ENCODE assay signal across 12 cellular contexts in genomic region chr2:224976629-224977525, GRCh38.
A peak's percentile ranks its signal among the peaks of the same experiment; 100 is the strongest.
DNase-seq lines count a peak whose midpoint lies in the region; ATAC-seq and TF ChIP-seq lines count a peak whose summit lies in the region.
"Had no signal": no experiment of that assay in that cellular context is flagged by ENCODE, and none has a peak within 500 bp of the region (broad histone marks: within the 10 kb centered on the region; RNA-seq: fewer than 3 reads in every experiment).

No MANE protein-coding gene starts in this region.

- no peak overlapping the region for H2BK15ac ChIP-seq in mesenchymal stem cell (ENCODE audit: low read depth, poor library complexity, severe bottlenecking)

- no peak overlapping the region for H2AK5ac ChIP-seq in mesenchymal stem cell (ENCODE audit: low read length, severe bottlenecking)

- H4K91ac ChIP-seq in mesenchymal stem cell (ENCODE audit: low read length): no peak overlapping the region

- H3K23ac ChIP-seq in mesenchymal stem cell (ENCODE audit: low read length in 2 of 2): no peak overlapping the region

- H3K27ac ChIP-seq in mesenchymal stem cell (ENCODE audit: low read length, poor library complexity, severe bottlenecking): no peak overlapping the region
- H3K27ac ChIP-seq: transverse colon had no signal

- no peak overlapping the region for H3K4me2 ChIP-seq in mesenchymal stem cell (ENCODE audit: low read length, poor library complexity, severe bottlenecking)

- H3K4ac ChIP-seq in mesenchymal stem cell (ENCODE audit: low read depth in 1 of 2, low read length in 2 of 2): no peak overlapping the region

- no peak overlapping the region for H3K4me3 Mint-ChIP-seq in T-cell
- no peak overlapping the region for H3K4me3 Mint-ChIP-seq in nephron progenitor cell

- no peaks in the 10 kb centered on the region for H3K9me3 Mint-ChIP-seq in T-cell
- H3K9me3 Mint-ChIP-seq in nephron progenitor cell: no peaks in the 10 kb centered on the region

- POLR2A ChIA-PET in T-cell (lab: Charles Lee): no interaction called here

- H2BK120ac ChIP-seq in mesenchymal stem cell (ENCODE audit: low read depth, low read length): no peak overlapping the region

- ATAC-seq in GM18867 (IDR thresholded peaks at IDR 0.05; ENCODE audit: unreplicated experiment) (peak; percentile 50), GM21717 (IDR thresholded peaks at IDR 0.05; ENCODE audit: unreplicated experiment) (peak; percentile 43), T-cell (replicated peaks in 1 of 4) (no peak), GM19467 (IDR thresholded peaks at IDR 0.05; ENCODE audit: unreplicated experiment) (no peak)

- H3K9ac ChIP-seq in mesenchymal stem cell (ENCODE audit: low read length): no peak overlapping the region

- DNase-seq in T-cell (no peak), nephron progenitor cell (no peak), NCI-H187 treated with DMSO at 0.1 percent for 48 hours (lab: John Stamatoyannopoulos, UW) (no peak), mesenchymal stem cell (no peak)
- DNase-seq in activated CD4-positive, alpha-beta T cell treated with anti-CD3 and anti-CD28 coated beads, Interleukin-2, amount 50 U/mL, for 48 hours: no peak
- DNase-seq: activated CD8-positive, alpha-beta memory T cell treated with anti-CD3 and anti-CD28 coated beads, Interleukin-2, amount 50 U/mL, for 48 hours; KG1; Right ventricle myocardium superior; transverse colon had no signal

- H2BK12ac ChIP-seq in mesenchymal stem cell (ENCODE audit: low read length in 2 of 2): no peak overlapping the region

- H3K27ac Mint-ChIP-seq in T-cell (peak overlapping the region; percentile 8 to 37), nephron progenitor cell (peak overlapping the region; percentile 28)

- no peaks in the 10 kb centered on the region for H3K9me3 ChIP-seq in mesenchymal stem cell (ENCODE audit: control insufficient read depth, low read length)
- H3K9me3 ChIP-seq: transverse colon had no signal

- H3K79me1 ChIP-seq in mesenchymal stem cell (replicated peaks; ENCODE audit: low read length, poor library complexity, severe bottlenecking): peaks cover 16% of the 10 kb centered on the region

- no peak overlapping the region for H4K8ac ChIP-seq in mesenchymal stem cell (ENCODE audit: low read length)

- peaks cover 4% of the 10 kb centered on the region for H3K4me1 ChIP-seq in mesenchymal stem cell (ENCODE audit: control insufficient read depth, insufficient read depth, low read depth, low read length)

- H3K4me1 Mint-ChIP-seq in T-cell (peaks cover 75 to 81% (median 77%) of the 10 kb centered on the region in 3 donors), nephron progenitor cell (peaks cover 27% of the 10 kb centered on the region)

- no peak overlapping the region for H2AFZ ChIP-seq in mesenchymal stem cell (ENCODE audit: low read depth, low read length)

- H3K27me3 Mint-ChIP-seq in T-cell (no peaks in the 10 kb centered on the region), nephron progenitor cell (ENCODE audit: low read depth, poor library complexity) (peaks cover 7% of the 10 kb centered on the region)

- no peaks in the 10 kb centered on the region for H3K27me3 ChIP-seq in mesenchymal stem cell (ENCODE audit: control insufficient read depth in 1 of 2, insufficient read depth in 1 of 2, low read length in 2 of 2)
- H3K27me3 ChIP-seq: transverse colon had no signal

- CTCF ChIA-PET in T-cell (lab: Charles Lee): no interaction called here

- H3K4me3 ChIP-seq in mesenchymal stem cell (ENCODE audit: insufficient read depth in 1 of 2, low read depth in 1 of 2, low read length in 2 of 2): no peak overlapping the region
- H3K4me3 ChIP-seq: transverse colon had no signal

- peaks cover 3 to 12% of the 10 kb centered on the region in 2 experiments for H3K36me3 ChIP-seq in mesenchymal stem cell (ENCODE audit: control insufficient read depth in 1 of 2, insufficient read depth in 2 of 2, low read depth in 1 of 2, low read length in 2 of 2)
- H3K36me3 ChIP-seq: transverse colon had no signal

- peaks cover 22% of the 10 kb centered on the region for H3K36me3 Mint-ChIP-seq in T-cell
- H3K36me3 Mint-ChIP-seq in nephron progenitor cell (ENCODE audit: low read depth): no peaks in the 10 kb centered on the region

- no peak overlapping the region for H3K14ac ChIP-seq in mesenchymal stem cell (ENCODE audit: low read length in 2 of 2)

- no peak for TF ChIP-seq CTCF in nephron progenitor cell (IDR thresholded peaks at IDR 0.05)

- 95% methylated on average over 6 of the region's 7 CpGs for WGBS in mesenchymal stem cell

- H3K18ac ChIP-seq in mesenchymal stem cell (ENCODE audit: low read depth in 1 of 2, low read length in 2 of 2): no peak overlapping the region

- no peak overlapping the region for H2BK5ac ChIP-seq in mesenchymal stem cell (ENCODE audit: low read depth, low read length, poor library complexity, severe bottlenecking)

Comparison
In these comparisons a context has a peak if more than half of its experiments do, and no peak if none do; other contexts are left out.
1. ATAC-seq: peak in GM18867 (single experiment) and GM21717 (single experiment); none in T-cell (0 of 4) and GM19467 (single experiment).